ENCODE assay signal across 15 cellular contexts in the genomic region with DNA sequence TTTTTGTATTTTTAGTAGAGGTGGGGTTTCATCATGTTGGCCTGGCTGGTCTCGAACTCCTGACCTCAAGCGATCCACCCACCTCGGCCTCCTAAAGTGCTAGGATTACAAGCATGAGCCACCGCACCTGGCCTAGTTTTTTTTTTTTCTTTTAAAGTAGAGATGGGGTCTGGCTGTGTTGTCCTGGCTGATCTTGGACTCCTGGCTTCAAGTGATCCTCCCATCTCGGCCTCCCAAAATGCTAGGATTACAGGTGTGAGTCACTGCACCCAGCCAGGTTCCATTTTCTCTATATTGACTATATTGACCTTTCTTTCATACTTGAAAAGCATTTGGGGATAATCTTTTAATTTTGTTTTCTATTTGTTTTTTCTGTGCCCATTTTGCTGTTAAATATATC. TPM values are rescaled to one million over a fixed set of nuclear protein-coding genes. Genes with fewer than 3 reads are reported as not detected.
DNase-seq lines count a peak whose midpoint lies in the region; ATAC-seq and TF ChIP-seq lines count a peak whose summit lies in the region.
"Had no signal": no experiment of that assay in that cellular context is flagged by ENCODE, and none has a peak within 500 bp of the region (broad histone marks: within the 10 kb centered on the region; RNA-seq: fewer than 3 reads in every experiment).

No MANE protein-coding gene starts in this region.

- H4K8ac ChIP-seq in mesendoderm (ENCODE audit: low read depth, low read length), result no peak overlapping the region

- H2AK5ac ChIP-seq in mesendoderm (ENCODE audit: low read length), result no peak overlapping the region

- H3K18ac ChIP-seq in mesendoderm (ENCODE audit: low read length), result no peak overlapping the region

- peaks cover 70% of the 10 kb centered on the region for H3K4me1 Mint-ChIP-seq in activated CD4-positive, alpha-beta memory T cell treated with anti-CD3 and anti-CD28 coated beads for 36 hours (ENCODE audit: low read depth)
- peaks cover 38% of the 10 kb centered on the region for H3K4me1 Mint-ChIP-seq in memory B cell

- intact Hi-C loops in activated CD4-positive, alpha-beta memory T cell treated with anti-CD3 and anti-CD28 coated beads for 36 hours (cut with micrococcal nuclease), result no loop called here
- intact Hi-C loops in uterus (cut with DNase I; ENCODE audit: low total_unique reads), result no loop called here

- H3K4me2 ChIP-seq in mesendoderm (ENCODE audit: low read length), result no peak overlapping the region
- H3K4me2 ChIP-seq: PC-9 had no signal

- peaks cover 36% of the 10 kb centered on the region for H3K4me1 ChIP-seq in HEK293 (ENCODE audit: control insufficient read depth, insufficient read depth, low read length)
- peaks cover 57 to 89% of the 10 kb centered on the region in 2 donors for H3K4me1 ChIP-seq in thoracic aorta (ENCODE audit: control insufficient read depth in 1 of 2, low read depth in 2 of 2)
- no peaks in the 10 kb centered on the region for H3K4me1 ChIP-seq in mesendoderm (ENCODE audit: control insufficient read depth, low read depth, low read length)
- no peaks in the 10 kb centered on the region for H3K4me1 ChIP-seq in uterus

- no peak overlapping the region for H3K9ac ChIP-seq in mesendoderm (ENCODE audit: low read length)

- no peak overlapping the region for H3K4ac ChIP-seq in mesendoderm (ENCODE audit: low read depth, low read length)

- CTCF ChIA-PET in HEK293 (lab: Yijun Ruan, JAX), result interaction anchor here (0.7 to 1.0 kb wide), 3 partner anchors 32 to 182 kb away, joined by 3 to 4 read pairs (median 3); no protein-coding TSS in a partner anchor
- CTCF ChIA-PET in activated CD4-positive, alpha-beta memory T cell treated with anti-CD3 and anti-CD28 coated beads for 36 hours (lab: Charles Lee), result interaction anchor here (0.6 to 1.8 kb wide), 2 partner anchors 11 to 154 kb away, joined by 4 to 5 read pairs; no protein-coding TSS in a partner anchor

- peaks cover 5% of the 10 kb centered on the region for H3K36me3 Mint-ChIP-seq in activated CD4-positive, alpha-beta memory T cell treated with anti-CD3 and anti-CD28 coated beads for 36 hours
- peaks cover 3% of the 10 kb centered on the region for H3K36me3 Mint-ChIP-seq in memory B cell

- no peak overlapping the region for H3K23ac ChIP-seq in mesendoderm (ENCODE audit: low read length)

- ATAC-seq in memory B cell (ENCODE audit: low read depth), result no peak
- no peak for ATAC-seq in thoracic aorta (ENCODE audit: insufficient number of reproducible peaks, low FRiP score, low read depth)
- ATAC-seq: activated T-cell treated with anti-CD3 and anti-CD28 coated beads, Interleukin-2, amount 50 U/mL, for 4 hours; gastroesophageal sphincter; SK-N-SH treated with all-trans-retinoic acid at 6 μM for 48 hours; stimulated activated naive CD8-positive, alpha-beta T cell treated with anti-CD3 and anti-CD28 coated beads, Interleukin-15, amount 100 ng/mL, for 72 hours had no signal

- no peak for TF ChIP-seq POLR2A in uterus (IDR thresholded peaks at IDR 0.05)

- H3K9me3 ChIP-seq in HEK293 (ENCODE audit: control insufficient read depth, insufficient read depth, low read depth, low read length), result no peaks in the 10 kb centered on the region
- no peaks in the 10 kb centered on the region for H3K9me3 ChIP-seq in thoracic aorta
- H3K9me3 ChIP-seq in uterus, result no peaks in the 10 kb centered on the region
- H3K9me3 ChIP-seq: gastroesophageal sphincter had no signal

- TF ChIP-seq CTCF in HEK293 (tag by site-specific recombination; IDR thresholded peaks at IDR 0.05) (no peak), thoracic aorta (IDR thresholded peaks at IDR 0.05) (no peak), uterus (IDR thresholded peaks at IDR 0.05) (no peak)

- POLR2A ChIA-PET in HEK293 (lab: Yijun Ruan, JAX), result no interaction called here
- POLR2A ChIA-PET in activated CD4-positive, alpha-beta memory T cell treated with anti-CD3 and anti-CD28 coated beads for 36 hours (lab: Charles Lee), result no interaction called here

- H3K56ac ChIP-seq in mesendoderm (ENCODE audit: low read length), result no peak overlapping the region

- H3K27me3 ChIP-seq in thoracic aorta (replicated peaks; ENCODE audit: insufficient read depth), result no peaks in the 10 kb centered on the region
- no peaks in the 10 kb centered on the region for H3K27me3 ChIP-seq in mesendoderm (ENCODE audit: insufficient read depth, low read length, poor library complexity)
- no peaks in the 10 kb centered on the region for H3K27me3 ChIP-seq in uterus
- H3K27me3 ChIP-seq: gastroesophageal sphincter had no signal

- H3K27me3 Mint-ChIP-seq in activated CD4-positive, alpha-beta memory T cell treated with anti-CD3 and anti-CD28 coated beads for 36 hours, result no peaks in the 10 kb centered on the region
- no peaks in the 10 kb centered on the region for H3K27me3 Mint-ChIP-seq in memory B cell
- H3K27me3 Mint-ChIP-seq: stimulated activated naive CD8-positive, alpha-beta T cell treated with anti-CD3 and anti-CD28 coated beads, Interleukin-15, amount 100 ng/mL, for 72 hours had no signal

- H3K27ac Mint-ChIP-seq in activated CD4-positive, alpha-beta memory T cell treated with anti-CD3 and anti-CD28 coated beads for 36 hours, result no peak overlapping the region
- H3K27ac Mint-ChIP-seq in memory B cell, result peak overlapping the region; percentile 51

- no peaks in the 10 kb centered on the region for H3K9me3 Mint-ChIP-seq in activated CD4-positive, alpha-beta memory T cell treated with anti-CD3 and anti-CD28 coated beads for 36 hours
- no peaks in the 10 kb centered on the region for H3K9me3 Mint-ChIP-seq in memory B cell
- H3K9me3 Mint-ChIP-seq: activated T-cell treated with anti-CD3 and anti-CD28 coated beads, Interleukin-2, amount 50 U/mL, for 4 hours; stimulated activated naive CD8-positive, alpha-beta T cell treated with anti-CD3 and anti-CD28 coated beads, Interleukin-15, amount 100 ng/mL, for 72 hours had no signal

- no CpG with 5 or more reads among the region's 5 CpGs for WGBS in mesendoderm (ENCODE audit: extremely low coverage, insufficient coverage, low lambda C conversion rate)

- H3K4me3 ChIP-seq in HEK293 (ENCODE audit: low read depth, low read length) (no peak overlapping the region), thoracic aorta (peak overlapping the region; percentile 52), mesendoderm (ENCODE audit: low read length) (no peak overlapping the region), uterus (no peak overlapping the region)
- H3K4me3 ChIP-seq: PC-9 had no signal

- H2BK5ac ChIP-seq in mesendoderm (ENCODE audit: low read length), result no peak overlapping the region

- no peak overlapping the region for H3K27ac ChIP-seq in HEK293 (ENCODE audit: extremely low read depth, low read depth, low read length)
- H3K27ac ChIP-seq in thoracic aorta, result peak overlapping the region; percentile 37 to 50
- H3K27ac ChIP-seq in mesendoderm (ENCODE audit: low read depth, low read length), result no peak overlapping the region
- H3K27ac ChIP-seq in uterus, result no peak overlapping the region

- no peak overlapping the region for H2BK120ac ChIP-seq in mesendoderm (ENCODE audit: low read depth, low read length)

- peak; percentile 5 for DNase-seq in activated CD4-positive, alpha-beta memory T cell treated with anti-CD3 and anti-CD28 coated beads for 36 hours
- DNase-seq in memory B cell (ENCODE audit: low spot score in 2 of 2) (no peak), thoracic aorta (ENCODE audit: low spot score) (no peak), mesendoderm (no peak), COLO668 (lab: John Stamatoyannopoulos, UW; ENCODE audit: unreplicated experiment) (no peak), uterus (no peak)
- DNase-seq: activated CD4-positive, alpha-beta T cell treated with anti-CD3 and anti-CD28 coated beads, Interleukin-2, amount 50 U/mL, for 1 hour; activated T-cell treated with anti-CD3 and anti-CD28 coated beads, Interleukin-2, amount 50 U/mL, for 4 hours; DMS153; NCI-H146; PC-9; stimulated activated naive CD8-positive, alpha-beta T cell treated with anti-CD3 and anti-CD28 coated beads, Interleukin-15, amount 100 ng/mL, for 72 hours had no signal

- H3K79me2 ChIP-seq in mesendoderm (ENCODE audit: control insufficient read depth, insufficient read depth, low read length), result peaks cover 78% of the 10 kb centered on the region

- H3K79me1 ChIP-seq in mesendoderm (ENCODE audit: low read length), result no peaks in the 10 kb centered on the region

- no peak overlapping the region for H4K5ac ChIP-seq in mesendoderm (ENCODE audit: low read length)

- H3K4me3 Mint-ChIP-seq in activated CD4-positive, alpha-beta memory T cell treated with anti-CD3 and anti-CD28 coated beads for 36 hours, result no peak overlapping the region
- no peak overlapping the region for H3K4me3 Mint-ChIP-seq in memory B cell
- H3K4me3 Mint-ChIP-seq: activated T-cell treated with anti-CD3 and anti-CD28 coated beads, Interleukin-2, amount 50 U/mL, for 4 hours had no signal

- no peak overlapping the region for H2BK15ac ChIP-seq in mesendoderm (replicated peaks; ENCODE audit: low read depth)

- H3K36me3 ChIP-seq in HEK293 (ENCODE audit: control insufficient read depth in 2 of 2, insufficient read depth in 1 of 2, low read length in 2 of 2) (peaks cover 0 to 15% of the 10 kb centered on the region in 2 experiments; a peak in 1 of 3 replicates), thoracic aorta (no peaks in the 10 kb centered on the region), mesendoderm (ENCODE audit: control insufficient read depth, insufficient read depth, low read length) (no peaks in the 10 kb centered on the region), uterus (no peaks in the 10 kb centered on the region)
- H3K36me3 ChIP-seq: gastroesophageal sphincter had no signal

TF ChIP-seq in HEK293, 187 proteins besides CTCF, POLR2A, EP300 and RAD21:
- TF ChIP-seq KLF8 (tag by site-specific recombination; IDR thresholded peaks at IDR 0.05), result no peak
- TF ChIP-seq ZNF121 (tag by site-specific recombination; IDR thresholded peaks at IDR 0.05), result peak; percentile 91

RNA-seq across cellular contexts. Expression of a gene that starts 13.3 kb away (rescaled TPM):
- 10 to 100 TPM; 49.3 to 52.5 TPM for total RNA-seq in activated CD4-positive, alpha-beta memory T cell treated with anti-CD3 and anti-CD28 coated beads for 36 hours
- 100 to 1,000 TPM in 1 of 2 donors, 10 to 100 TPM in 1; 58.3 to 113 TPM for total RNA-seq in thoracic aorta
- 24.8 TPM for polyA plus RNA-seq in mesendoderm (2013, experiment 1 of 2)
- 25.0 TPM for polyA plus RNA-seq in mesendoderm (2013, experiment 2 of 2)
- 10 to 100 TPM; 18.2 to 82.0 (median 53.5) TPM for total RNA-seq in uterus

RNA-seq across cellular contexts. Expression of a gene that starts 55.8 kb away (rescaled TPM):
- 10 to 100 TPM; 22.2 to 24.2 TPM for total RNA-seq in activated CD4-positive, alpha-beta memory T cell treated with anti-CD3 and anti-CD28 coated beads for 36 hours
- total RNA-seq in thoracic aorta, result 10 to 100 TPM; 35.2 to 42.1 TPM
- polyA plus RNA-seq in mesendoderm (2013, experiment 1 of 2), result 8.3 TPM
- polyA plus RNA-seq in mesendoderm (2013, experiment 2 of 2), result 8.5 TPM
- total RNA-seq in uterus, result 10 to 100 TPM in 3 of 4 donors, 1 to 10 TPM in 1; 7.4 to 43.2 (median 13.7) TPM

Comparison
In these comparisons a context has a peak if more than half of its experiments do, and no peak if none do; other contexts are left out.
1. H3K27ac ChIP-seq: peak in thoracic aorta (2 of 2); none in HEK293 (single experiment), mesendoderm (single experiment) and uterus (0 of 2).